7 cellular contexts compared by ENCODE assay signal in genomic region chr18:59885579-59886163, GRCh38. TPM values are rescaled to one million over a fixed set of nuclear protein-coding genes. Genes with fewer than 3 reads are reported as not detected.
DNase-seq lines count a peak whose midpoint lies in the region; ATAC-seq and TF ChIP-seq lines count a peak whose summit lies in the region.

No MANE protein-coding gene starts in this region.

- H3K27ac ChIP-seq in prostate gland, result peak overlapping the region in 1 of 2 donors; percentile 16

- H3K4me3 Mint-ChIP-seq in HFFc6, result peak overlapping the region; percentile 82

- in situ Hi-C loops in astrocyte of the cerebellum (cut with HindIII; ENCODE audit: low sequenced_read_pairs), result no loop called here

- no peaks in the 10 kb centered on the region for H3K9me3 ChIP-seq in prostate gland

- H3K27me3 ChIP-seq in prostate gland (replicated peaks; ENCODE audit: insufficient read depth), result no peaks in the 10 kb centered on the region

- peaks cover 55% of the 10 kb centered on the region for H3K4me1 Mint-ChIP-seq in HFFc6 (ENCODE audit: low read depth)

- no peaks in the 10 kb centered on the region; the same call in 1 of the 2 replicates for H3K36me3 Mint-ChIP-seq in HFFc6 (ENCODE audit: low read depth)

- H3K9me3 Mint-ChIP-seq in HFFc6, result no peaks in the 10 kb centered on the region

- 53% methylated on average over 6 of the region's 6 CpGs for whole genome bisulfite sequencing in prostate gland

- H3K4me3 ChIP-seq in NB4 (ENCODE audit: low read depth, low read length), result peak overlapping the region; percentile 11
- no peak overlapping the region for H3K4me3 ChIP-seq in astrocyte of the cerebellum (ENCODE audit: low read depth, low read length)
- no peak overlapping the region for H3K4me3 ChIP-seq in prostate gland

- intact Hi-C loops in prostate gland (cut with DNase I), result no loop called here

- H3K27ac Mint-ChIP-seq in HFFc6, result peak overlapping the region; percentile 95

- no peaks in the 10 kb centered on the region for H3K4me1 ChIP-seq in prostate gland (replicated peaks)

- DNase-seq in HFFc6 (peak; percentile 87), NB4 (ENCODE audit: low read depth) (peak; percentile 80), astrocyte of the cerebellum (ENCODE audit: low read depth) (peak; percentile 82), prostate gland (ENCODE audit: low spot score) (no peak)
- DNase-seq in stimulated activated CD8-positive, alpha-beta memory T cell treated with anti-CD3 and anti-CD28 coated beads, Interleukin-4, amount 100 ng/mL, for 48 hours, result peak; percentile 35

- no peaks in the 10 kb centered on the region for H3K27me3 Mint-ChIP-seq in HFFc6 (ENCODE audit: insufficient read depth)

- no peaks in the 10 kb centered on the region for H3K36me3 ChIP-seq in prostate gland

- ATAC-seq in GM18517 (IDR thresholded peaks at IDR 0.05; ENCODE audit: unreplicated experiment), result peak; percentile 91
- ATAC-seq in esophagus mucosa, result no peak

- TF ChIP-seq POLR2A in NB4 (IDR thresholded peaks at IDR 0.05; ENCODE audit: extremely low read depth, insufficient read length), result no peak
- no peak for TF ChIP-seq POLR2A in prostate gland (IDR thresholded peaks at IDR 0.05)

- TF ChIP-seq CTCF in HFFc6 (IDR thresholded peaks at IDR 0.05) (no peak), NB4 (IDR thresholded peaks at IDR 0.05; ENCODE audit: low read depth, low read length) (no peak), astrocyte of the cerebellum (IDR thresholded peaks at IDR 0.05; ENCODE audit: low read depth, low read length, missing control alignments) (no peak), prostate gland (IDR thresholded peaks at IDR 0.05) (no peak)

RNA-seq across cellular contexts. Expression of gene PMAIP1, which starts 14.1 kb away (rescaled TPM):
- total RNA-seq in HFFc6 (2021; fragmentation: NEBNext Ultra II Directional; extraction: Animal tissue kit (Norgen Biotek cat#: 25700)), result 10 to 100 TPM in 1 of 6 experiments, 1 to 10 TPM in 5; 4.6 to 10.1 (median 5.9) TPM
- total RNA-seq in prostate gland (1 to 10 TPM; 2.1 to 4.1 TPM), esophagus mucosa (11.6 TPM)
